ENCODE assay signal across 2 cellular contexts in genomic region chr17:76397184-76397583, GRCh38.
TF ChIP-seq lines count a peak whose summit lies in the region.

No MANE protein-coding gene starts in this region.

TF ChIP-seq in HepG2, 621 proteins besides CTCF, POLR2A, EP300 and RAD21:
- no peak for TF ChIP-seq HNRNPH1 (optimal IDR thresholded peaks at IDR 0.05; ENCODE audit: low read depth, low read length)
- no peak for TF ChIP-seq ZNF616 (CRISPR knock-in tag; IDR thresholded peaks at IDR 0.05; ENCODE audit: low read depth)
- no peak for TF ChIP-seq ZNF326 (CRISPR knock-in tag; IDR thresholded peaks at IDR 0.05; ENCODE audit: borderline replicate concordance)
- no peak for TF ChIP-seq ZNF768 (CRISPR knock-in tag; IDR thresholded peaks at IDR 0.05)
- TF ChIP-seq ZFP36L1 (CRISPR knock-in tag; IDR thresholded peaks at IDR 0.05) = no peak

TF ChIP-seq in GM12891, 5 proteins besides CTCF, POLR2A, EP300 and RAD21:
- no peak for TF ChIP-seq SPI1 (IDR thresholded peaks at IDR 0.05; ENCODE audit: low read depth, low read length)
- TF ChIP-seq POLR2AphosphoS5 (IDR thresholded peaks at IDR 0.05; ENCODE audit: low read depth, low read length) = no peak
- TF ChIP-seq POU2F2 (IDR thresholded peaks at IDR 0.05; ENCODE audit: low read depth, low read length) = no peak
- TF ChIP-seq PAX5 (IDR thresholded peaks at IDR 0.05; ENCODE audit: insufficient read depth, low read length, severe bottlenecking) = no peak
- TF ChIP-seq TAF1 (IDR thresholded peaks at IDR 0.05; ENCODE audit: low read depth, low read length) = no peak
TF ChIP-seq in GM12891: peak in this region for 0.
